Comparison of ENCODE assay signal across 8 cellular contexts in the genomic region with DNA sequence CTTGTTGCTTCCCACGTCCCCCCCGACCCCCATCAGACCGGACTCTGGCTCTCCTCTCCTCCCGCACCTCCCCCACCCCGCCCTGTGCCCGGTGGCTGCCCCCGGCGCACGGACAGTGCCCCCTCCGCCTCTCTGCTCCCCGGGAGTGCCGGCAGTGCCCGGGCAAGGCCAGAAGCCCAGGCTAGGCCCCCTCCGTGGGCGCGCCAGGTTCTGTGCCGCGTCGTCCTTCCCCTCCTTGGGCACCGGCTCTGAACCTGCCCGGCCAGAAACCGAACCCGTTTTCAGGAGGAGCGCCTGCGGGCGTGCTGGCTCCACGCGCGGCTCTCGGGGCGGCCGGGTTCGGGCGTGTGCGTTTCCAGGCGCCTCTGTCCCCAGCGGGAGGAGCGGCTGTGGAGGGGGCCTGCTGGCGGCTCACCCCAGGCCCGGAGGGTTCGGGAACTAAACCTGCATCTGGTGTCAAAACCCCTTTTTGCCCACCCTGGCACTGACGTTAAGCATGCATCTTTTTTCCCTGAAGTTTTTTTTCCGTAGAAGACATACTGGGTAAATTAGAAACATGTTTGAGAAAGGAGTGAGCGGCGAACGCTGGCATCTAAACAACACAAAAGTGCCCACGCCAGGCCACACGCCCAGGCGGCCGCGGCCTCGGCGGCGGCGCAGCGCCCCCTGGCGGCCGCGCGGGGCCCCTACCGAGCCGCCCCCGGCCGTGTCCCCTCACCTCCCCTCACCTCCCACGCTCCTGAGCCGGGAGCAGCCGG.
DNase-seq lines count a peak whose midpoint lies in the region; ATAC-seq and TF ChIP-seq lines count a peak whose summit lies in the region.

No MANE protein-coding gene starts in this region.

- no peak for DNase-seq in HCT116 (ENCODE audit: low read depth, low spot score)
- peak; percentile 33 for DNase-seq in NCI-H1694 treated with DMSO at 0.1 percent for 48 hours (lab: John Stamatoyannopoulos, UW)
- DNase-seq in activated CD4-positive, alpha-beta T cell treated with anti-CD3 and anti-CD28 coated beads for 1 hour, result peak; percentile 52
- peak; percentile 74 for DNase-seq in cerebellar cortex (ENCODE audit: low spot score)
- DNase-seq in kidney epithelial cell (ENCODE audit: low read depth), result no peak
- DNase-seq in stimulated activated CD4-positive, alpha-beta T cell treated with anti-CD3 and anti-CD28 coated beads, Interleukin-12 subunit alpha, Interleukin-12 subunit beta, amount 100 ng/mL, for 48 hours (ENCODE audit: low read depth in 2 of 3, low spot score in 1 of 3), result peak; percentile 19 to 53 (median 45)

- POLR2A ChIA-PET in HCT116 (lab: Charles Lee), result interaction anchor here (1.0 to 1.5 kb wide), 2 partner anchors 27 to 115 kb away, joined by 5 to 6 read pairs; no protein-coding TSS in a partner anchor

- RAD21 ChIA-PET in HCT116 (lab: Charles Lee; ENCODE audit: low non-redundant PET in 1 of 2, low total read pairs in 2 of 2, uncharacterized antibody in 2 of 2, unreplicated experiment in 2 of 2), result interaction anchor here in 1 of 2 experiments (0.7 to 0.8 kb wide), 2 partner anchors 33 to 219 kb away, joined by 4 read pairs; no protein-coding TSS in a partner anchor

- no TSS peak for BruUV-seq in HCT116 (replicated peaks; lab: Mats Ljungman, UMichigan)

- no peak for TF ChIP-seq POLR2A in HCT116 (IDR thresholded peaks at IDR 0.05; ENCODE audit: borderline replicate concordance, extremely low read depth, insufficient read depth, insufficient read length)

- peaks cover 17 to 70% of the 10 kb centered on the region in 2 experiments for H3K4me1 ChIP-seq in HCT116 (ENCODE audit: control insufficient read depth in 1 of 2, insufficient read depth in 2 of 2, low read length in 2 of 2)

- CTCF ChIA-PET in HCT116 (lab: Charles Lee), result interaction anchor here (0.9 to 1.3 kb wide), 6 partner anchors 8 to 343 kb away, joined by 3 to 8 read pairs (median 4); no protein-coding TSS in a partner anchor

- peak overlapping the region; percentile 71; the same call in 1 of the 2 replicates for H3K4me3 ChIP-seq in GM08714 (ENCODE audit: low read length)
- H3K4me3 ChIP-seq in HCT116 (replicated peaks in 1 of 2; ENCODE audit: low read depth in 1 of 2, low read length in 2 of 2), result peak overlapping the region; percentile 45 to 64
- H3K4me3 ChIP-seq in kidney epithelial cell (ENCODE audit: low read depth, low read length), result peak overlapping the region; percentile 34

- H3K9me3 ChIP-seq in HCT116 (ENCODE audit: control insufficient read depth in 1 of 2, insufficient read depth in 1 of 2, low read depth in 1 of 2, low read length in 2 of 2), result peaks cover 0 to 11% of the 10 kb centered on the region in 2 experiments; a peak in 1 of 4 replicates

- H4K20me1 ChIP-seq in HCT116 (ENCODE audit: insufficient read depth), result no peaks in the 10 kb centered on the region

- intact Hi-C loops in HCT116 (cut with micrococcal nuclease), result loop anchor here (1.0 to 2.0 kb wide), 4 partner anchors 114 to 342 kb away; no protein-coding TSS in a partner anchor

- peak overlapping the region; percentile 75 for H3K9ac ChIP-seq in HCT116 (ENCODE audit: low read length)

- TF ChIP-seq CTCF in HCT116 (IDR thresholded peaks at IDR 0.05 in 2 of 3, conservative IDR thresholded peaks at IDR 0.05 in 1 of 3; ENCODE audit: borderline replicate concordance in 1 of 3, insufficient read depth in 1 of 3, low read depth in 2 of 3, low read length in 2 of 3) (peak in 2 of 3 experiments; percentile 44 to 50; a peak in 4 of 6 replicates), kidney epithelial cell (IDR thresholded peaks at IDR 0.05; ENCODE audit: insufficient read depth, low read length, poor library complexity, severe bottlenecking) (peak; percentile 28)

- TF ChIP-seq RAD21 in HCT116 (IDR thresholded peaks at IDR 0.05; ENCODE audit: low read depth), result no peak

- peak overlapping the region; percentile 96 for H2AFZ ChIP-seq in HCT116 (ENCODE audit: low read depth, low read length, poor library complexity, severe bottlenecking)

- H3K27ac ChIP-seq in HCT116 (ENCODE audit: low read depth, low read length), result peak overlapping the region; percentile 83

- H3K36me3 ChIP-seq in HCT116 (ENCODE audit: control insufficient read depth in 1 of 2, insufficient read depth in 2 of 2, low read length in 2 of 2) (no peaks in the 10 kb centered on the region), kidney epithelial cell (ENCODE audit: control insufficient read depth, insufficient read depth, low read length) (no peaks in the 10 kb centered on the region)

- ATAC-seq in HCT116 (peak; percentile 91), HG03460 (IDR thresholded peaks at IDR 0.05; ENCODE audit: unreplicated experiment) (no peak)

- H3K9me2 ChIP-seq in HCT116 (ENCODE audit: insufficient read depth), result no peaks in the 10 kb centered on the region

- peak overlapping the region; percentile 97 for H3K4me2 ChIP-seq in HCT116 (ENCODE audit: low read length)

- H3K27me3 ChIP-seq in HCT116 (ENCODE audit: insufficient read depth, low read length), result no peaks in the 10 kb centered on the region
- H3K27me3 ChIP-seq in kidney epithelial cell (ENCODE audit: control insufficient read depth, insufficient read depth, low read length), result peaks cover 2% of the 10 kb centered on the region

- H3K79me2 ChIP-seq in HCT116 (ENCODE audit: insufficient read depth, low read length), result no peaks in the 10 kb centered on the region

TF ChIP-seq in HCT116, 20 proteins besides CTCF, POLR2A, EP300 and RAD21:
- TF ChIP-seq FOSL1 (IDR thresholded peaks at IDR 0.05; ENCODE audit: low read depth) (no peak), YY1 (IDR thresholded peaks at IDR 0.05; ENCODE audit: extremely low read depth, insufficient replicate concordance, low read depth, low read length) (peak; percentile 6), ZFX (IDR thresholded peaks at IDR 0.05) (peak; percentile 74)

Comparison
In these comparisons a context has a peak if more than half of its experiments do, and no peak if none do; other contexts are left out.
1. DNase-seq: peak in NCI-H1694 treated with DMSO at 0.1 percent for 48 hours (single experiment), activated CD4-positive, alpha-beta T cell treated with anti-CD3 and anti-CD28 coated beads for 1 hour (single experiment), cerebellar cortex (single experiment) and stimulated activated CD4-positive, alpha-beta T cell treated with anti-CD3 and anti-CD28 coated beads, Interleukin-12 subunit alpha, Interleukin-12 subunit beta, amount 100 ng/mL, for 48 hours (3 of 3); none in HCT116 (single experiment) and kidney epithelial cell (single experiment).
2. Peak in every context shown above with its lines, with median percentiles within 50 percentile points of each other: H3K4me3 ChIP-seq.